23 cellular contexts compared by ENCODE assay signal in genomic region chr6:75196051-75196743, GRCh38. TPM values are rescaled to one million over a fixed set of nuclear protein-coding genes. Genes with fewer than 3 reads are reported as not detected.
A peak's percentile ranks its signal among the peaks of the same experiment; 100 is the strongest.
DNase-seq lines count a peak whose midpoint lies in the region; ATAC-seq and TF ChIP-seq lines count a peak whose summit lies in the region.
"Had no signal": no experiment of that assay in that cellular context is flagged by ENCODE, and none has a peak within 500 bp of the region (broad histone marks: within the 10 kb centered on the region; RNA-seq: fewer than 3 reads in every experiment).

No MANE protein-coding gene starts in this region.

- ATAC-seq in activated CD8-positive, alpha-beta memory T cell treated with anti-CD3 and anti-CD28 coated beads, Interleukin-2, amount 10 ng/mL, durations not matched to agents 7 days and 5 days, result no peak
- ATAC-seq in HG03520 (IDR thresholded peaks at IDR 0.05; ENCODE audit: unreplicated experiment), result no peak
- ATAC-seq in activated CD4-positive, alpha-beta T cell treated with anti-CD3 and anti-CD28 coated beads for 36 hours, result no peak
- no peak for ATAC-seq in activated T-helper 17 cell treated with anti-CD3 and anti-CD28 coated beads, Interleukin-2, amount 50 U/mL, for 72 hours (replicated peaks)
- ATAC-seq: activated CD4-positive, CD25-positive, alpha-beta regulatory T cell treated with anti-CD3 and anti-CD28 coated beads, Interleukin-2, amount 50 U/mL, for 24 hours; sciatic nerve; stimulated activated naive CD8-positive, alpha-beta T cell treated with anti-CD3 and anti-CD28 coated beads, Interleukin-15, Interleukin-2, amounts not matched to agents 100 U/mL and 50 U/mL, for 24 hours had no signal

- H3K9me3 Mint-ChIP-seq in osteocyte (ENCODE audit: unreplicated experiment), result no peaks in the 10 kb centered on the region
- no peaks in the 10 kb centered on the region for H3K9me3 Mint-ChIP-seq in activated CD8-positive, alpha-beta memory T cell treated with anti-CD3 and anti-CD28 coated beads, Interleukin-2, amount 10 ng/mL, durations not matched to agents 7 days and 5 days (ENCODE audit: low read depth)
- H3K9me3 Mint-ChIP-seq in activated CD4-positive, alpha-beta T cell treated with anti-CD3 and anti-CD28 coated beads for 36 hours (ENCODE audit: low read depth), result no peaks in the 10 kb centered on the region
- H3K9me3 Mint-ChIP-seq in activated T-helper 17 cell treated with anti-CD3 and anti-CD28 coated beads, Interleukin-2, amount 50 U/mL, for 72 hours, result no peaks in the 10 kb centered on the region

- H3K27ac Mint-ChIP-seq in osteocyte (ENCODE audit: unreplicated experiment), result peak overlapping the region; percentile 66
- H3K27ac Mint-ChIP-seq in activated CD8-positive, alpha-beta memory T cell treated with anti-CD3 and anti-CD28 coated beads, Interleukin-2, amount 10 ng/mL, durations not matched to agents 7 days and 5 days, result no peak overlapping the region
- no peak overlapping the region for H3K27ac Mint-ChIP-seq in activated CD4-positive, alpha-beta T cell treated with anti-CD3 and anti-CD28 coated beads for 36 hours
- H3K27ac Mint-ChIP-seq in activated T-helper 17 cell treated with anti-CD3 and anti-CD28 coated beads, Interleukin-2, amount 50 U/mL, for 72 hours, result no peak overlapping the region
- H3K27ac Mint-ChIP-seq: B cell, naive B cell had no signal

- no peak overlapping the region for H3K4me3 Mint-ChIP-seq in osteocyte (ENCODE audit: unreplicated experiment)
- no peak overlapping the region for H3K4me3 Mint-ChIP-seq in activated CD8-positive, alpha-beta memory T cell treated with anti-CD3 and anti-CD28 coated beads, Interleukin-2, amount 10 ng/mL, durations not matched to agents 7 days and 5 days
- no peak overlapping the region for H3K4me3 Mint-ChIP-seq in activated CD4-positive, alpha-beta T cell treated with anti-CD3 and anti-CD28 coated beads for 36 hours
- H3K4me3 Mint-ChIP-seq in activated T-helper 17 cell treated with anti-CD3 and anti-CD28 coated beads, Interleukin-2, amount 50 U/mL, for 72 hours, result no peak overlapping the region
- H3K4me3 Mint-ChIP-seq: B cell, naive B cell had no signal

- TF ChIP-seq CTCF in epithelial cell of esophagus (IDR thresholded peaks at IDR 0.05; ENCODE audit: insufficient read depth, low read depth, low read length, missing control alignments) (no peak), osteocyte (IDR thresholded peaks at IDR 0.05) (no peak)

- peak; percentile 78 for DNase-seq in GM04503 (ENCODE audit: low read depth)
- peak; percentile 44 for DNase-seq in RPMI7951 (ENCODE audit: low read depth)
- DNase-seq in epithelial cell of esophagus (ENCODE audit: low read depth), result peak; percentile 86
- DNase-seq in osteocyte (ENCODE audit: extremely low spot score, unreplicated experiment), result no peak
- no peak for DNase-seq in activated CD8-positive, alpha-beta memory T cell treated with anti-CD3 and anti-CD28 coated beads, Interleukin-2, amount 10 ng/mL, durations not matched to agents 7 days and 5 days
- no peak for DNase-seq in activated CD4-positive, alpha-beta T cell treated with anti-CD3 and anti-CD28 coated beads for 36 hours
- DNase-seq: Calu3; dorsolateral prefrontal cortex; MM.1S; naive B cell; NCI-H1694; ovary; Peyer's patch; stimulated activated naive CD8-positive, alpha-beta T cell treated with anti-CD3 and anti-CD28 coated beads, Interleukin-15, Interleukin-2, amounts not matched to agents 100 U/mL and 50 U/mL, for 24 hours; T1000; transverse colon had no signal

- CTCF ChIA-PET in activated CD8-positive, alpha-beta memory T cell treated with anti-CD3 and anti-CD28 coated beads, Interleukin-2, amount 10 ng/mL, durations not matched to agents 7 days and 5 days (lab: Charles Lee), result no interaction called here
- CTCF ChIA-PET in activated CD4-positive, alpha-beta T cell treated with anti-CD3 and anti-CD28 coated beads for 36 hours (lab: Charles Lee), result interaction anchor here (1.5 to 2.0 kb wide), 3 partner anchors 8 to 14 kb away, joined by 4 to 7 read pairs (median 4); no protein-coding TSS in a partner anchor

- H3K27me3 Mint-ChIP-seq in osteocyte (ENCODE audit: unreplicated experiment), result no peaks in the 10 kb centered on the region
- peaks cover 14% of the 10 kb centered on the region for H3K27me3 Mint-ChIP-seq in activated CD8-positive, alpha-beta memory T cell treated with anti-CD3 and anti-CD28 coated beads, Interleukin-2, amount 10 ng/mL, durations not matched to agents 7 days and 5 days
- H3K27me3 Mint-ChIP-seq in activated CD4-positive, alpha-beta T cell treated with anti-CD3 and anti-CD28 coated beads for 36 hours, result peaks cover 9% of the 10 kb centered on the region
- peaks cover 11% of the 10 kb centered on the region for H3K27me3 Mint-ChIP-seq in activated T-helper 17 cell treated with anti-CD3 and anti-CD28 coated beads, Interleukin-2, amount 50 U/mL, for 72 hours

- POLR2A ChIA-PET in activated CD4-positive, alpha-beta T cell treated with anti-CD3 and anti-CD28 coated beads for 36 hours (lab: Charles Lee), result no interaction called here

- intact Hi-C loops in activated CD4-positive, alpha-beta T cell treated with anti-CD3 and anti-CD28 coated beads for 36 hours (cut with DNase I, micrococcal nuclease), result no loop called here

- H3K36me3 Mint-ChIP-seq in osteocyte (ENCODE audit: unreplicated experiment), result peaks cover 53% of the 10 kb centered on the region
- H3K36me3 Mint-ChIP-seq in activated CD8-positive, alpha-beta memory T cell treated with anti-CD3 and anti-CD28 coated beads, Interleukin-2, amount 10 ng/mL, durations not matched to agents 7 days and 5 days, result no peaks in the 10 kb centered on the region
- H3K36me3 Mint-ChIP-seq in activated CD4-positive, alpha-beta T cell treated with anti-CD3 and anti-CD28 coated beads for 36 hours (ENCODE audit: low read depth), result no peaks in the 10 kb centered on the region
- H3K36me3 Mint-ChIP-seq in activated T-helper 17 cell treated with anti-CD3 and anti-CD28 coated beads, Interleukin-2, amount 50 U/mL, for 72 hours (ENCODE audit: low read depth), result no peaks in the 10 kb centered on the region
- H3K36me3 Mint-ChIP-seq: naive B cell had no signal

- H3K4me1 Mint-ChIP-seq in osteocyte (ENCODE audit: unreplicated experiment), result peaks cover 48% of the 10 kb centered on the region
- H3K4me1 Mint-ChIP-seq in activated CD8-positive, alpha-beta memory T cell treated with anti-CD3 and anti-CD28 coated beads, Interleukin-2, amount 10 ng/mL, durations not matched to agents 7 days and 5 days, result no peaks in the 10 kb centered on the region
- no peaks in the 10 kb centered on the region for H3K4me1 Mint-ChIP-seq in activated CD4-positive, alpha-beta T cell treated with anti-CD3 and anti-CD28 coated beads for 36 hours
- no peaks in the 10 kb centered on the region for H3K4me1 Mint-ChIP-seq in activated T-helper 17 cell treated with anti-CD3 and anti-CD28 coated beads, Interleukin-2, amount 50 U/mL, for 72 hours
- H3K4me1 Mint-ChIP-seq: B cell, naive B cell had no signal

- no peak overlapping the region for H3K4me3 ChIP-seq in epithelial cell of esophagus (ENCODE audit: low read length)
- H3K4me3 ChIP-seq: cardiac muscle cell, dorsolateral prefrontal cortex, lung, ovary, Peyer's patch, transverse colon had no signal

RNA-seq across cellular contexts. Expression of gene COL12A1, which starts 9.7 kb away (rescaled TPM):
- 25.9 and 28.7 TPM in 2 replicates for total RNA-seq in RPMI7951 (2014; rRNA removed; shearing (Covaris generic))
- 2,335 and 2,423 TPM in 2 replicates for total RNA-seq in osteocyte
- total RNA-seq in activated CD8-positive, alpha-beta memory T cell treated with anti-CD3 and anti-CD28 coated beads, Interleukin-2, amount 10 ng/mL, durations not matched to agents 7 days and 5 days, result not detected
- under 1 TPM; 0.02 TPM for total RNA-seq in activated CD4-positive, alpha-beta T cell treated with anti-CD3 and anti-CD28 coated beads for 36 hours
- total RNA-seq in activated T-helper 17 cell treated with anti-CD3 and anti-CD28 coated beads, Interleukin-2, amount 50 U/mL, for 72 hours, result not detected
- total RNA-seq: B cell had no signal

RNA-seq across cellular contexts. Expression of gene COX7A2, which starts 47.4 kb away (rescaled TPM):
- total RNA-seq in RPMI7951 (2014; rRNA removed; shearing (Covaris generic)), result 406 and 478 TPM in 2 replicates
- 253 and 267 TPM in 2 replicates for total RNA-seq in osteocyte
- total RNA-seq in activated CD8-positive, alpha-beta memory T cell treated with anti-CD3 and anti-CD28 coated beads, Interleukin-2, amount 10 ng/mL, durations not matched to agents 7 days and 5 days, result 100 to 1,000 TPM; 377 to 456 TPM
- total RNA-seq in activated CD4-positive, alpha-beta T cell treated with anti-CD3 and anti-CD28 coated beads for 36 hours, result 100 to 1,000 TPM; 468 to 520 TPM
- total RNA-seq in activated T-helper 17 cell treated with anti-CD3 and anti-CD28 coated beads, Interleukin-2, amount 50 U/mL, for 72 hours, result 100 to 1,000 TPM; 260 to 372 TPM

Comparison
In these comparisons a context has a peak if more than half of its experiments do, and no peak if none do; other contexts are left out.
1. DNase-seq: peak in GM04503 (single experiment), RPMI7951 (single experiment) and epithelial cell of esophagus (single experiment); none in osteocyte (single experiment), activated CD8-positive, alpha-beta memory T cell treated with anti-CD3 and anti-CD28 coated beads, Interleukin-2, amount 10 ng/mL, durations not matched to agents 7 days and 5 days (single experiment) and activated CD4-positive, alpha-beta T cell treated with anti-CD3 and anti-CD28 coated beads for 36 hours (single experiment).
2. RNA of gene COL12A1, which starts 9.7 kb away (total RNA-seq): 2,335 to 2,423 TPM in osteocyte; 25.9 to 28.7 TPM in RPMI7951, not detected in activated T-helper 17 cell treated with anti-CD3 and anti-CD28 coated beads, Interleukin-2, amount 50 U/mL, for 72 hours, 0.02 TPM in activated CD4-positive, alpha-beta T cell treated with anti-CD3 and anti-CD28 coated beads for 36 hours and not detected in activated CD8-positive, alpha-beta memory T cell treated with anti-CD3 and anti-CD28 coated beads, Interleukin-2, amount 10 ng/mL, durations not matched to agents 7 days and 5 days; every median in the first group is over 10 times any median in the second.